ENCODE assay signal across 13 cellular contexts in genomic region chr2:2181505-2181904, GRCh38.
"Had no signal": no experiment of that assay in that cellular context is flagged by ENCODE, and none has a peak within 500 bp of the region (broad histone marks: within the 10 kb centered on the region; RNA-seq: fewer than 3 reads in every experiment).

No MANE protein-coding gene starts in this region.

- H3K27me3 ChIP-seq: gastrocnemius medialis, ovary, right atrium auricular region, stomach had no signal

- H3K4me1 ChIP-seq: gastrocnemius medialis, right atrium auricular region, stomach had no signal

- H3K4me3 Mint-ChIP-seq: naive thymus-derived CD8-positive, alpha-beta T cell; neural crest cell; type B pancreatic cell had no signal

- H3K4me3 ChIP-seq: gastrocnemius medialis, mucosa of descending colon, ovary, right atrium auricular region, stomach had no signal

- H3K27ac ChIP-seq: gastrocnemius medialis, ovary, right atrium auricular region, stomach had no signal

- H3K4me1 Mint-ChIP-seq: naive thymus-derived CD8-positive, alpha-beta T cell had no signal

- DNase-seq: effector memory CD4-positive, alpha-beta T cell; gastrocnemius medialis; islet precursor cell; mucosa of descending colon; naive thymus-derived CD8-positive, alpha-beta T cell; ovary; small intestine; stimulated activated CD4-positive, alpha-beta T cell treated with anti-CD3 and anti-CD28 coated beads, Interleukin-12 subunit alpha, Interleukin-12 subunit beta, amount 100 ng/mL, for 4 hours; stimulated activated naive CD4-positive, alpha-beta T cell; stomach had no signal

- H3K27ac Mint-ChIP-seq: naive thymus-derived CD8-positive, alpha-beta T cell; type B pancreatic cell had no signal

- H3K9me3 Mint-ChIP-seq: naive thymus-derived CD8-positive, alpha-beta T cell; neural crest cell; type B pancreatic cell had no signal

- H3K36me3 ChIP-seq: gastrocnemius medialis, ovary, right atrium auricular region, stomach had no signal

- H3K9me3 ChIP-seq: gastrocnemius medialis, ovary, right atrium auricular region had no signal

- H3K36me3 Mint-ChIP-seq: naive thymus-derived CD8-positive, alpha-beta T cell; type B pancreatic cell had no signal
